9 cellular contexts compared by ENCODE assay signal in genomic region chr1:9145021-9145668, GRCh38. TPM values are rescaled to one million over a fixed set of nuclear protein-coding genes. Genes with fewer than 3 reads are reported as not detected.
DNase-seq lines count a peak whose midpoint lies in the region; ATAC-seq and TF ChIP-seq lines count a peak whose summit lies in the region.
"Had no signal": no experiment of that assay in that cellular context is flagged by ENCODE, and none has a peak within 500 bp of the region (broad histone marks: within the 10 kb centered on the region; RNA-seq: fewer than 3 reads in every experiment).

No MANE protein-coding gene starts in this region.

- intact Hi-C loops in adrenal gland (cut with DNase I) (loop anchor here in 1 of 2 donors (5.0 kb wide), 1 partner anchor 37 kb away; no protein-coding TSS in a partner anchor), spleen (cut with DNase I; ENCODE audit: low total_unique reads) (no loop called here), left ventricle myocardium superior (cut with micrococcal nuclease) (no loop called here), sciatic nerve (cut with DNase I) (no loop called here)

- peaks cover 1% of the 10 kb centered on the region for H3K4me1 Mint-ChIP-seq in progenitor cell of endocrine pancreas (ENCODE audit: low read depth)

- WGBS in adrenal gland, 4 donors, result 55 to 64% (median 61%) methylated on average over 8 to 17 of the region's 17 CpGs
- 77 to 85% (median 79%) methylated on average over 12 to 17 of the region's 17 CpGs for WGBS in spleen, 5 donors

- DNase-seq in GM12865 (ENCODE audit: low read depth), result peak; percentile 77
- peak; percentile 86 to 97 (median 95) for DNase-seq in adrenal gland
- peak; percentile 44 for DNase-seq in mucosa of gallbladder (ENCODE audit: low spot score)
- DNase-seq in spleen, result no peak
- DNase-seq in progenitor cell of endocrine pancreas (ENCODE audit: low spot score, unreplicated experiment), result no peak
- DNase-seq in left ventricle myocardium superior, result no peak
- DNase-seq in sciatic nerve (ENCODE audit: low spot score), result no peak
- DNase-seq: activated B cell treated with CpG ODN at 0.5 μM for 24 hours had no signal

- H3K27ac ChIP-seq in adrenal gland, result peak overlapping the region; percentile 28 to 79 (median 63)
- no peak overlapping the region for H3K27ac ChIP-seq in spleen

- H3K36me3 ChIP-seq in adrenal gland (replicated peaks in 1 of 2) (no peaks in the 10 kb centered on the region), spleen (peaks cover 0 to 2% (median 0%) of the 10 kb centered on the region in 6 donors)

- TF ChIP-seq POLR2A in adrenal gland (IDR thresholded peaks at IDR 0.05) (peak in 1 of 2 donors; percentile 40), spleen (IDR thresholded peaks at IDR 0.05) (no peak)

- H3K9me3 ChIP-seq in adrenal gland (replicated peaks in 1 of 3) (no peaks in the 10 kb centered on the region), spleen (no peaks in the 10 kb centered on the region)

- H3K4me3 ChIP-seq in GM12865 (ENCODE audit: low read depth, low read length) (no peak overlapping the region), adrenal gland (no peak overlapping the region), spleen (no peak overlapping the region)

- H3K4me1 ChIP-seq in adrenal gland (replicated peaks in 1 of 2) (peaks cover 7 to 11% of the 10 kb centered on the region in 2 donors), spleen (peaks cover 0 to 18% (median 12%) of the 10 kb centered on the region in 6 donors)

- H3K36me3 Mint-ChIP-seq in progenitor cell of endocrine pancreas (ENCODE audit: insufficient read depth), result no peaks in the 10 kb centered on the region

- H3K27me3 ChIP-seq in adrenal gland, result no peaks in the 10 kb centered on the region
- no peaks in the 10 kb centered on the region for H3K27me3 ChIP-seq in spleen (replicated peaks in 1 of 7)

- no peak overlapping the region for H3K27ac Mint-ChIP-seq in progenitor cell of endocrine pancreas
- H3K27ac Mint-ChIP-seq: activated B cell treated with CpG ODN at 0.5 μM for 24 hours had no signal

- ATAC-seq in HG02798 (IDR thresholded peaks at IDR 0.05; ENCODE audit: poor library complexity, unreplicated experiment) (peak; percentile 60), left ventricle myocardium superior (no peak), sciatic nerve (no peak)

- H3K27me3 Mint-ChIP-seq in progenitor cell of endocrine pancreas, result no peaks in the 10 kb centered on the region

- H3K9me3 Mint-ChIP-seq in progenitor cell of endocrine pancreas (ENCODE audit: low read depth), result no peaks in the 10 kb centered on the region
- H3K9me3 Mint-ChIP-seq: activated B cell treated with CpG ODN at 0.5 μM for 24 hours had no signal

- TF ChIP-seq CTCF in GM12865 (IDR thresholded peaks at IDR 0.05; ENCODE audit: insufficient read depth, low read depth, low read length, missing control alignments) (no peak), adrenal gland (IDR thresholded peaks at IDR 0.05) (no peak), spleen (IDR thresholded peaks at IDR 0.05 in 8 of 11, conservative IDR thresholded peaks at IDR 0.05 in 3 of 11) (no peak), progenitor cell of endocrine pancreas (IDR thresholded peaks at IDR 0.05; ENCODE audit: unreplicated experiment) (no peak)

- no peak overlapping the region for H3K4me3 Mint-ChIP-seq in progenitor cell of endocrine pancreas (ENCODE audit: low read depth)
- H3K4me3 Mint-ChIP-seq: activated B cell treated with CpG ODN at 0.5 μM for 24 hours had no signal

RNA-seq across cellular contexts. Expression of gene GPR157, which starts 16.2 kb away (rescaled TPM):
- total RNA-seq in adrenal gland, result 10 to 100 TPM in 4 of 8 donors, 1 to 10 TPM in 4; 5.0 to 16.8 (median 9.8) TPM
- 1 to 10 TPM; 2.0 to 6.7 (median 2.9) TPM for polyA plus RNA-seq in adrenal gland
- 8.3 TPM for total RNA-seq in mucosa of gallbladder
- total RNA-seq in spleen, result 10 to 100 TPM in 1 of 7 donors, 1 to 10 TPM in 6; 5.7 to 10.5 (median 6.8) TPM
- 1 to 10 TPM; 1.2 to 2.8 (median 1.5) TPM for polyA plus RNA-seq in spleen
- total RNA-seq in progenitor cell of endocrine pancreas, result 1.1 and 3.6 TPM in 2 replicates
- 42.2 TPM for total RNA-seq in left ventricle myocardium superior
- total RNA-seq in sciatic nerve, result 8.6 TPM

Comparison
In these comparisons a context has a peak if more than half of its experiments do, and no peak if none do; other contexts are left out.
1. DNase-seq: peak in GM12865 (single experiment), adrenal gland (7 of 7) and mucosa of gallbladder (single experiment); none in spleen (single experiment), progenitor cell of endocrine pancreas (single experiment), left ventricle myocardium superior (single experiment) and sciatic nerve (single experiment).
2. H3K27ac ChIP-seq: peak in adrenal gland (5 of 5); none in spleen (0 of 8).